In the genomic region with DNA sequence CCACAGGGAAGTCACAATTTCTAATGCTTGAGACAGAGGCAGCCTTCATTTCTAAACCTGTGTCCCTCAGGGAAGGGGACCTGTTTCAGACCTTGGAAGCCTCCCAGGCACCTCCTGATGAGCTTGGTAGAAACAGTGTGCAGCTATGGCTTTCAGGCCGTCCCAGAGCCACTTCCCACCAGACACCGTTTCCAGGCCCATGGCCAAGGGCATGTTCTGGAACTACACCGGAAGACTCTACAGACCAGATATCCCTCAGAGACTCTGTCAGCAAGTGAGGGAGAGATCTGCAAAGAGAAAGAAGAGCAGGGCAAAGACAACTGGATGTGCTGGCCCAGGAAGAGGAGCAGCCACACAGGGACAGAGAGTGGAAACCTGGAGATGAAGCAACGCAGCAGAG, we compare ENCODE assay signal across 25 cellular contexts.
DNase-seq lines count a peak whose midpoint lies in the region; ATAC-seq, FAIRE-seq and TF ChIP-seq lines count a peak whose summit lies in the region.
"Had no signal": no experiment of that assay in that cellular context is flagged by ENCODE, and none has a peak within 500 bp of the region (broad histone marks: within the 10 kb centered on the region; RNA-seq: fewer than 3 reads in every experiment).

No MANE protein-coding gene starts in this region.

- TF ChIP-seq POLR2A in sigmoid colon (IDR thresholded peaks at IDR 0.05) (no peak), prostate gland (IDR thresholded peaks at IDR 0.05) (no peak)

- no peaks in the 10 kb centered on the region for H3K36me3 Mint-ChIP-seq in WTC11

- H3K27me3 ChIP-seq in dorsolateral prefrontal cortex (no peaks in the 10 kb centered on the region), right atrium auricular region (no peaks in the 10 kb centered on the region), sigmoid colon (no peaks in the 10 kb centered on the region), prostate gland (replicated peaks; ENCODE audit: insufficient read depth) (no peaks in the 10 kb centered on the region)
- H3K27me3 ChIP-seq: upper lobe of left lung had no signal

- ATAC-seq in WTC11 (no peak), GM18909 (IDR thresholded peaks at IDR 0.05; ENCODE audit: poor library complexity, unreplicated experiment) (no peak)
- ATAC-seq: activated CD8-positive, alpha-beta T cell treated with anti-CD3 and anti-CD28 coated beads, Interleukin-2, amount 10 ng/mL, durations not matched to agents 7 days and 5 days; HCT116; Panc1 had no signal

- H3K9me3 ChIP-seq in right atrium auricular region, result no peaks in the 10 kb centered on the region
- H3K9me3 ChIP-seq in sigmoid colon, result no peaks in the 10 kb centered on the region
- no peaks in the 10 kb centered on the region for H3K9me3 ChIP-seq in prostate gland
- H3K9me3 ChIP-seq: upper lobe of left lung had no signal

- intact Hi-C loops in dorsolateral prefrontal cortex (cut with DNase I), result loop anchor here in 1 of 2 donors (5.0 kb wide), 1 partner anchor 80 kb away; a partner anchor contains a TSS
- intact Hi-C loops in sigmoid colon (cut with DNase I), result no loop called here
- intact Hi-C loops in prostate gland (cut with DNase I), result no loop called here

- H3K27ac Mint-ChIP-seq in WTC11, result peak overlapping the region; percentile 58; the same call in 1 of the 2 replicates
- H3K27ac Mint-ChIP-seq: activated CD8-positive, alpha-beta T cell treated with anti-CD3 and anti-CD28 coated beads, Interleukin-2, amount 10 ng/mL, durations not matched to agents 7 days and 5 days; activated T-helper 2 cell treated with anti-CD3 and anti-CD28 coated beads, Interferon-gamma antibody, Interleukin-2, Interleukin-4, amounts not matched to agents 10 μg/mL and 5 μg/mL and 100 μg/mL, durations not matched to agents 14 hours and 24 hours and 36 hours had no signal

- peaks cover 22% of the 10 kb centered on the region for H3K4me1 Mint-ChIP-seq in WTC11

- CTCF ChIA-PET in WTC11 (lab: Charles Lee), result interaction anchor here (1.3 kb wide), 1 partner anchor 68 kb away, joined by 3 read pairs; no protein-coding TSS in a partner anchor

- H3K27me3 Mint-ChIP-seq in WTC11 (ENCODE audit: low read depth), result peaks cover 3% of the 10 kb centered on the region; the same call in 1 of the 2 replicates

- POLR2A ChIA-PET in WTC11 (lab: Charles Lee), result no interaction called here

- H3K4me1 ChIP-seq in right atrium auricular region (no peaks in the 10 kb centered on the region), sigmoid colon (peaks cover 0 to 12% (median 10%) of the 10 kb centered on the region in 4 donors), prostate gland (replicated peaks) (no peaks in the 10 kb centered on the region)

- TF ChIP-seq EP300 in sigmoid colon (IDR thresholded peaks at IDR 0.05), result no peak

- 88 to 93% methylated on average over 4 of the region's 4 CpGs for WGBS in sigmoid colon, 2 donors
- WGBS in prostate gland, result 85% methylated on average over 4 of the region's 4 CpGs

- TF ChIP-seq CTCF in WTC11 (IDR thresholded peaks at IDR 0.05), result no peak
- no peak for TF ChIP-seq CTCF in dorsolateral prefrontal cortex (IDR thresholded peaks at IDR 0.05 in 54 of 56, conservative IDR thresholded peaks at IDR 0.05 in 2 of 56; ENCODE audit: low read depth in 1 of 56, partially characterized antibody in 56 of 56)
- no peak for TF ChIP-seq CTCF in right atrium auricular region (IDR thresholded peaks at IDR 0.05)
- no peak for TF ChIP-seq CTCF in sigmoid colon (IDR thresholded peaks at IDR 0.05)
- no peak for TF ChIP-seq CTCF in prostate gland (IDR thresholded peaks at IDR 0.05)

- no peak overlapping the region for H3K4me3 ChIP-seq in dorsolateral prefrontal cortex
- no peak overlapping the region for H3K4me3 ChIP-seq in right atrium auricular region
- no peak overlapping the region for H3K4me3 ChIP-seq in sigmoid colon
- no peak overlapping the region for H3K4me3 ChIP-seq in prostate gland
- H3K4me3 ChIP-seq: upper lobe of left lung had no signal

- H3K36me3 ChIP-seq in right atrium auricular region (no peaks in the 10 kb centered on the region), sigmoid colon (no peaks in the 10 kb centered on the region), prostate gland (no peaks in the 10 kb centered on the region)
- H3K36me3 ChIP-seq: upper lobe of left lung had no signal

- peak overlapping the region in 58 of 59 donors; percentile 60 to 99 (median 93) for H3K27ac ChIP-seq in dorsolateral prefrontal cortex
- H3K27ac ChIP-seq in right atrium auricular region, result peak overlapping the region; percentile 19 to 51
- peak overlapping the region in 3 of 4 donors; percentile 4 to 54 (median 34) for H3K27ac ChIP-seq in sigmoid colon
- no peak overlapping the region for H3K27ac ChIP-seq in prostate gland
- H3K27ac ChIP-seq: C4-2B, upper lobe of left lung, VCaP had no signal

- DNase-seq in WTC11 (ENCODE audit: low spot score) (no peak), dorsolateral prefrontal cortex (peak in 2 of 10 donors; percentile 30 to 39), right atrium auricular region (ENCODE audit: low spot score) (no peak), sigmoid colon (peak; percentile 61), RCC 7860 (ENCODE audit: low spot score) (no peak), prostate gland (ENCODE audit: low spot score) (no peak)
- DNase-seq: activated CD4-positive, alpha-beta T cell treated with anti-CD3 and anti-CD28 coated beads for 4 hours; activated CD8-positive, alpha-beta T cell treated with anti-CD3 and anti-CD28 coated beads, Interleukin-2, amount 10 ng/mL, durations not matched to agents 7 days and 5 days; DMS79; hippocampal formation; MV-4-11; NCI-H1436 treated with DMSO at 0.1 percent for 48 hours; NCI-H345; stimulated activated CD4-positive, alpha-beta T cell treated with anti-CD3 and anti-CD28 coated beads, Interleukin-4, amount 100 ng/mL, for 24 hours; T-helper 9 cell; upper lobe of left lung had no signal

- FAIRE-seq in RCC 7860 (lab: Jason Lieb, UNC), result no peak
- FAIRE-seq: frontal cortex, G401.6 had no signal

- no peaks in the 10 kb centered on the region for H3K9me3 Mint-ChIP-seq in WTC11
- H3K9me3 Mint-ChIP-seq: activated T-helper 2 cell treated with anti-CD3 and anti-CD28 coated beads, Interferon-gamma antibody, Interleukin-2, Interleukin-4, amounts not matched to agents 10 μg/mL and 5 μg/mL and 100 μg/mL, durations not matched to agents 14 hours and 24 hours and 36 hours; neural crest cell had no signal

- H3K4me3 Mint-ChIP-seq in WTC11, result no peak overlapping the region
- H3K4me3 Mint-ChIP-seq: activated CD8-positive, alpha-beta T cell treated with anti-CD3 and anti-CD28 coated beads, Interleukin-2, amount 10 ng/mL, durations not matched to agents 7 days and 5 days; neural crest cell had no signal

TF ChIP-seq in WTC11, 78 proteins besides CTCF, POLR2A, EP300 and RAD21:
- TF ChIP-seq GRHL2 (CRISPR knock-in tag; IDR thresholded peaks at IDR 0.05; ENCODE audit: insufficient replicate concordance, severe bottlenecking), result no peak
- TF ChIP-seq FOXP1 (CRISPR knock-in tag; IDR thresholded peaks at IDR 0.05; ENCODE audit: borderline replicate concordance), result no peak
- TF ChIP-seq MYBL2 (CRISPR knock-in tag; IDR thresholded peaks at IDR 0.05), result no peak
- TF ChIP-seq RELA (CRISPR knock-in tag; IDR thresholded peaks at IDR 0.05; ENCODE audit: borderline replicate concordance), result no peak
- TF ChIP-seq KAT7 (CRISPR knock-in tag; IDR thresholded peaks at IDR 0.05; ENCODE audit: borderline replicate concordance), result no peak
- TF ChIP-seq GTF2I (CRISPR knock-in tag; conservative IDR thresholded peaks at IDR 0.05), result no peak
- TF ChIP-seq, protein P1, sequence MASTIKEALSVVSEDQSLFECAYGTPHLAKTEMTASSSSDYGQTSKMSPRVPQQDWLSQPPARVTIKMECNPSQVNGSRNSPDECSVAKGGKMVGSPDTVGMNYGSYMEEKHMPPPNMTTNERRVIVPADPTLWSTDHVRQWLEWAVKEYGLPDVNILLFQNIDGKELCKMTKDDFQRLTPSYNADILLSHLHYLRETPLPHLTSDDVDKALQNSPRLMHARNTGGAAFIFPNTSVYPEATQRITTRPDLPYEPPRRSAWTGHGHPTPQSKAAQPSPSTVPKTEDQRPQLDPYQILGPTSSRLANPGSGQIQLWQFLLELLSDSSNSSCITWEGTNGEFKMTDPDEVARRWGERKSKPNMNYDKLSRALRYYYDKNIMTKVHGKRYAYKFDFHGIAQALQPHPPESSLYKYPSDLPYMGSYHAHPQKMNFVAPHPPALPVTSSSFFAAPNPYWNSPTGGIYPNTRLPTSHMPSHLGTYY (CRISPR knock-in tag; IDR thresholded peaks at IDR 0.05), result no peak

Comparison
In these comparisons a context has a peak if more than half of its experiments do, and no peak if none do; other contexts are left out.
1. H3K27ac ChIP-seq: peak in dorsolateral prefrontal cortex (58 of 59), right atrium auricular region (2 of 2) and sigmoid colon (3 of 4); none in prostate gland (0 of 2).